Comparison of ENCODE assay signal across 14 cellular contexts in genomic region chr9:81669011-81669739, GRCh38. TPM values are rescaled to one million over a fixed set of nuclear protein-coding genes. Genes with fewer than 3 reads are reported as not detected.
DNase-seq lines count a peak whose midpoint lies in the region; ATAC-seq and TF ChIP-seq lines count a peak whose summit lies in the region.
"Had no signal": no experiment of that assay in that cellular context is flagged by ENCODE, and none has a peak within 500 bp of the region (broad histone marks: within the 10 kb centered on the region; RNA-seq: fewer than 3 reads in every experiment).

No MANE protein-coding gene starts in this region.

- H3K4me1 Mint-ChIP-seq in CD4-positive, alpha-beta T cell (ENCODE audit: low read depth), result no peaks in the 10 kb centered on the region

- H3K27me3 ChIP-seq in right lobe of liver, result no peaks in the 10 kb centered on the region
- no peaks in the 10 kb centered on the region for H3K27me3 ChIP-seq in skeletal muscle tissue (ENCODE audit: control insufficient read depth in 3 of 3, insufficient read depth in 3 of 3, low read length in 3 of 3)
- H3K27me3 ChIP-seq in CD4-positive, alpha-beta T cell (ENCODE audit: control insufficient read depth, insufficient read depth, low read length), result no peaks in the 10 kb centered on the region
- H3K27me3 ChIP-seq: body of pancreas had no signal

- H3K27ac ChIP-seq in right lobe of liver (peak overlapping the region in 1 of 3 donors; percentile 31), skeletal muscle tissue (ENCODE audit: low read depth, low read length) (peak overlapping the region; percentile 16)
- no peak overlapping the region for H3K27ac ChIP-seq in CD4-positive, alpha-beta T cell (ENCODE audit: low read depth, low read length)
- H3K27ac ChIP-seq: body of pancreas had no signal

- H3K36me3 ChIP-seq in right lobe of liver (peaks cover 0 to 12% (median 2%) of the 10 kb centered on the region in 4 donors), skeletal muscle tissue (ENCODE audit: control insufficient read depth in 3 of 3, insufficient read depth in 3 of 3, low read length in 3 of 3) (no peaks in the 10 kb centered on the region)

- no peaks in the 10 kb centered on the region for H3K9me3 ChIP-seq in right lobe of liver
- no peaks in the 10 kb centered on the region for H3K9me3 ChIP-seq in skeletal muscle tissue (ENCODE audit: control insufficient read depth in 3 of 3, low read length in 3 of 3)
- H3K9me3 ChIP-seq in CD4-positive, alpha-beta T cell (ENCODE audit: control insufficient read depth, low read length), result no peaks in the 10 kb centered on the region
- H3K9me3 ChIP-seq: body of pancreas had no signal

- peak overlapping the region in 1 of 3 donors; percentile 13 for H3K9ac ChIP-seq in skeletal muscle tissue (ENCODE audit: low read depth in 1 of 3, low read length in 3 of 3)

- intact Hi-C loops in right lobe of liver (cut with DNase I), result no loop called here
- intact Hi-C loops in CD4-positive, alpha-beta T cell (cut with DNase I, micrococcal nuclease), result no loop called here

- 45% methylated on average over 5 of the region's 7 CpGs for WGBS in right lobe of liver (ENCODE audit: insufficient coverage, low coverage, low lambda C conversion rate, missing lambda C conversion rate)

- TF ChIP-seq POLR2A in right lobe of liver (IDR thresholded peaks at IDR 0.05), result no peak

- no peaks in the 10 kb centered on the region for H3K9me3 Mint-ChIP-seq in CD4-positive, alpha-beta T cell

- H3K4me3 ChIP-seq in right lobe of liver (no peak overlapping the region), skeletal muscle tissue (ENCODE audit: low read length in 3 of 3) (peak overlapping the region in 2 of 3 donors; percentile 35 to 38)
- H3K4me3 ChIP-seq: body of pancreas had no signal

- peak; percentile 56 for DNase-seq in LHCN-M2 (ENCODE audit: low read depth)
- peak; percentile 86 for DNase-seq in astrocyte of the hippocampus (ENCODE audit: low read depth, low spot score)
- DNase-seq in right lobe of liver, result no peak
- no peak for DNase-seq in mucosa of gallbladder (ENCODE audit: low spot score)
- no peak for DNase-seq in CD4-positive, alpha-beta T cell
- DNase-seq: activated gamma-delta T cell; body of pancreas; MM.1S; NCI-H226; PC-3; stimulated activated CD4-positive, alpha-beta T cell treated with anti-CD3 and anti-CD28 coated beads, Interleukin-2, amount 100 ng/mL, for 24 hours had no signal

- no peak overlapping the region for H3K4me3 Mint-ChIP-seq in CD4-positive, alpha-beta T cell

- H3K4me1 ChIP-seq in right lobe of liver (peaks cover 0 to 38% (median 13%) of the 10 kb centered on the region in 4 donors), skeletal muscle tissue (ENCODE audit: control insufficient read depth in 3 of 3, insufficient read depth in 3 of 3, low read length in 3 of 3) (peaks cover 40 to 56% (median 56%) of the 10 kb centered on the region in 3 donors)

- TF ChIP-seq CTCF in right lobe of liver (IDR thresholded peaks at IDR 0.05), result no peak
- TF ChIP-seq CTCF in CD4-positive, alpha-beta T cell (IDR thresholded peaks at IDR 0.05), result no peak

- peak; percentile 59 to 82 (median 74) for ATAC-seq in right lobe of liver
- ATAC-seq in GM18907 (IDR thresholded peaks at IDR 0.05; ENCODE audit: unreplicated experiment), result no peak
- ATAC-seq in CD4-positive, alpha-beta T cell (ENCODE audit: poor library complexity), result no peak
- ATAC-seq in GM19397 (IDR thresholded peaks at IDR 0.05; ENCODE audit: unreplicated experiment), result no peak
- ATAC-seq: body of pancreas, PC-3 had no signal

- H3K27ac Mint-ChIP-seq in CD4-positive, alpha-beta T cell, result no peak overlapping the region

- CTCF ChIA-PET in CD4-positive, alpha-beta T cell (lab: Charles Lee), result no interaction called here

- POLR2A ChIA-PET in CD4-positive, alpha-beta T cell (lab: Charles Lee), result no interaction called here

- no peaks in the 10 kb centered on the region for H3K36me3 Mint-ChIP-seq in CD4-positive, alpha-beta T cell (ENCODE audit: low read depth)

- no peaks in the 10 kb centered on the region for H3K27me3 Mint-ChIP-seq in CD4-positive, alpha-beta T cell

RNA-seq across cellular contexts. Expression of gene TLE1, which starts 20.2 kb away (rescaled TPM):
- total RNA-seq in LHCN-M2 (2014; rRNA removed), result 39.5 and 40.3 TPM in 2 replicates
- 17.5 TPM for polyA plus RNA-seq in LHCN-M2 (2012)
- 10 to 100 TPM; 31.9 to 62.9 (median 58.0) TPM for total RNA-seq in right lobe of liver
- total RNA-seq in skeletal muscle tissue, result 65.2 TPM
- total RNA-seq in mucosa of gallbladder, result 70.1 TPM
- total RNA-seq in CD4-positive, alpha-beta T cell, result 1 to 10 TPM; 3.4 to 3.5 TPM

Comparison
In these comparisons a context has a peak if more than half of its experiments do, and no peak if none do; other contexts are left out.
1. DNase-seq: peak in LHCN-M2 (single experiment) and astrocyte of the hippocampus (single experiment); none in right lobe of liver (0 of 3), mucosa of gallbladder (single experiment) and CD4-positive, alpha-beta T cell (0 of 10).
2. ATAC-seq: peak in right lobe of liver (4 of 4); none in GM18907 (single experiment), CD4-positive, alpha-beta T cell (single experiment) and GM19397 (single experiment).
3. H3K4me3 ChIP-seq: peak in skeletal muscle tissue (2 of 3); none in right lobe of liver (0 of 3).